In genomic region chr17:64145751-64146417, GRCh38 we compare ENCODE assay signal across 1 cellular context.
TF ChIP-seq lines count a peak whose summit lies in the region.

No MANE protein-coding gene starts in this region.

TF ChIP-seq in HepG2, 621 proteins besides CTCF, POLR2A, EP300 and RAD21 (continued from another document):
- TF ChIP-seq LRRFIP1 (CRISPR knock-in tag; conservative IDR thresholded peaks at IDR 0.05) (no peak), ZNF468 (CRISPR knock-in tag; IDR thresholded peaks at IDR 0.05) (0 out of 2 replicates have a peak, but pooled peaks have one; percentile 63), ZNF292 (CRISPR knock-in tag; IDR thresholded peaks at IDR 0.05; ENCODE audit: borderline replicate concordance, low read depth) (no peak), KDM5B (CRISPR knock-in tag; IDR thresholded peaks at IDR 0.05; ENCODE audit: borderline replicate concordance) (peak; percentile 95; the same call in 1 of the 2 replicates), ETV6 (CRISPR knock-in tag; conservative IDR thresholded peaks at IDR 0.05) (peak; percentile 11; the same call in 1 of the 2 replicates), SOX13 (IDR thresholded peaks at IDR 0.05) (peak; percentile 71; the same call in 1 of the 2 replicates), SOX13 (CRISPR knock-in tag; conservative IDR thresholded peaks at IDR 0.05 in 1 of 2, IDR thresholded peaks at IDR 0.05 in 1 of 2) (peak; percentile 56 to 77; a peak in 2 of 4 replicates), SP4 (CRISPR knock-in tag; IDR thresholded peaks at IDR 0.05) (peak; percentile 87), ZNF143 (CRISPR knock-in tag; IDR thresholded peaks at IDR 0.05) (no peak)
- TF ChIP-seq, protein P1, sequence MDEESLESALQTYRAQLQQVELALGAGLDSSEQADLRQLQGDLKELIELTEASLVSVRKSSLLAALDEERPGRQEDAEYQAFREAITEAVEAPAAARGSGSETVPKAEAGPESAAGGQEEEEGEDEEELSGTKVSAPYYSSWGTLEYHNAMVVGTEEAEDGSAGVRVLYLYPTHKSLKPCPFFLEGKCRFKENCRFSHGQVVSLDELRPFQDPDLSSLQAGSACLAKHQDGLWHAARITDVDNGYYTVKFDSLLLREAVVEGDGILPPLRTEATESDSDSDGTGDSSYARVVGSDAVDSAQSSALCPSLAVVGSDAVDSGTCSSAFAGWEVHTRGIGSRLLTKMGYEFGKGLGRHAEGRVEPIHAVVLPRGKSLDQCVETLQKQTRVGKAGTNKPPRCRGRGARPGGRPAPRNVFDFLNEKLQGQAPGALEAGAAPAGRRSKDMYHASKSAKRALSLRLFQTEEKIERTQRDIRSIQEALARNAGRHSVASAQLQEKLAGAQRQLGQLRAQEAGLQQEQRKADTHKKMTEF (CRISPR knock-in tag; IDR thresholded peaks at IDR 0.05), result peak; percentile 96
